ENCODE assay signal across 12 cellular contexts in genomic region chr1:185719021-185719420, GRCh38. TPM values are rescaled to one million over a fixed set of nuclear protein-coding genes. Genes with fewer than 3 reads are reported as not detected.
DNase-seq lines count a peak whose midpoint lies in the region; ATAC-seq, FAIRE-seq and TF ChIP-seq lines count a peak whose summit lies in the region.
"Had no signal": no experiment of that assay in that cellular context is flagged by ENCODE, and none has a peak within 500 bp of the region (broad histone marks: within the 10 kb centered on the region; RNA-seq: fewer than 3 reads in every experiment).

No MANE protein-coding gene starts in this region.

- 29% methylated on average over 4 of the region's 4 CpGs for WGBS in hepatocyte (ENCODE audit: low lambda C conversion rate, missing lambda C conversion rate)
- WGBS in aorta, 2 donors: 15 to 16% methylated on average over 4 of the region's 4 CpGs

- DNase-seq in cardiac muscle cell (ENCODE audit: low read depth in 1 of 2, low spot score in 1 of 2): peak; percentile 18 to 84
- DNase-seq in cardiac septum (ENCODE audit: low spot score): no peak
- DNase-seq in adipocyte (ENCODE audit: low read depth): peak; percentile 78
- DNase-seq in hepatocyte (ENCODE audit: low spot score): peak; percentile 25
- peak; percentile 65 to 69 for DNase-seq in aorta
- DNase-seq in activated T-cell treated with anti-CD3 and anti-CD28 coated beads, Interleukin-2, amount 50 U/mL, for 4 hours: no peak
- no peak for DNase-seq in stimulated activated naive CD4-positive, alpha-beta T cell (lab: John Stamatoyannopoulos, UW)
- DNase-seq in D721Med (ENCODE audit: insufficient read length, low spot score): no peak
- DNase-seq: activated CD4-positive, CD25-positive, alpha-beta regulatory T cell treated with anti-CD3 and anti-CD28 coated beads, Interleukin-2, amount 50 U/mL, for 72 hours; NCI-H1417 had no signal

- H3K27me3 ChIP-seq in cardiac muscle cell (no peaks in the 10 kb centered on the region), adipocyte (replicated peaks; ENCODE audit: control insufficient read depth, insufficient read depth, low read length) (no peaks in the 10 kb centered on the region), hepatocyte (no peaks in the 10 kb centered on the region), aorta (ENCODE audit: control insufficient read depth in 1 of 2, insufficient read depth in 2 of 2, low read length in 1 of 2) (no peaks in the 10 kb centered on the region)

- H3K79me2 ChIP-seq in hepatocyte: no peaks in the 10 kb centered on the region

- no peaks in the 10 kb centered on the region for H4K20me1 ChIP-seq in hepatocyte (ENCODE audit: insufficient read depth, poor library complexity, severe bottlenecking)

- H3K4me2 ChIP-seq in hepatocyte: no peak overlapping the region

- no peaks in the 10 kb centered on the region for H3K4me1 Mint-ChIP-seq in activated T-cell treated with anti-CD3 and anti-CD28 coated beads, Interleukin-2, amount 50 U/mL, for 4 hours (ENCODE audit: low read depth)

- TF ChIP-seq CTCF in cardiac muscle cell (IDR thresholded peaks at IDR 0.05; ENCODE audit: low read depth, low read length): peak; percentile 36
- peak; percentile 13 for TF ChIP-seq CTCF in hepatocyte (IDR thresholded peaks at IDR 0.05; ENCODE audit: poor library complexity)
- no peak for TF ChIP-seq CTCF in D721Med (IDR thresholded peaks at IDR 0.05; ENCODE audit: insufficient read depth, missing control alignments)

- no peaks in the 10 kb centered on the region for H3K36me3 Mint-ChIP-seq in activated T-cell treated with anti-CD3 and anti-CD28 coated beads, Interleukin-2, amount 50 U/mL, for 4 hours (ENCODE audit: insufficient read depth)
- H3K36me3 Mint-ChIP-seq: stimulated activated memory B cell treated with anti-CD40 and anti-IgM and Interleukin-4, amounts not matched to agents 10 μg/mL and 1 μg/mL and 100 μg/mL, for 72 hours had no signal

- no peaks in the 10 kb centered on the region for H3K4me1 ChIP-seq in cardiac muscle cell (ENCODE audit: low read depth)
- peaks cover 20% of the 10 kb centered on the region for H3K4me1 ChIP-seq in adipocyte (ENCODE audit: control insufficient read depth, insufficient read depth, low read length)
- no peaks in the 10 kb centered on the region for H3K4me1 ChIP-seq in hepatocyte (ENCODE audit: insufficient read depth)
- no peaks in the 10 kb centered on the region for H3K4me1 ChIP-seq in aorta (ENCODE audit: control insufficient read depth in 1 of 2, insufficient read depth in 2 of 2, low read length in 2 of 2)

- no peak overlapping the region for H3K27ac ChIP-seq in cardiac muscle cell
- no peak overlapping the region for H3K27ac ChIP-seq in hepatocyte
- peak overlapping the region; percentile 8 to 67 for H3K27ac ChIP-seq in aorta (ENCODE audit: low read depth in 1 of 2, low read length in 2 of 2)
- H3K27ac ChIP-seq: neutrophil had no signal

- peaks cover 3% of the 10 kb centered on the region for H3K9me3 Mint-ChIP-seq in activated T-cell treated with anti-CD3 and anti-CD28 coated beads, Interleukin-2, amount 50 U/mL, for 4 hours

- no peaks in the 10 kb centered on the region for H3K36me3 ChIP-seq in cardiac muscle cell
- no peaks in the 10 kb centered on the region for H3K36me3 ChIP-seq in adipocyte (ENCODE audit: control insufficient read depth, insufficient read depth, low read length, severe bottlenecking)
- no peaks in the 10 kb centered on the region for H3K36me3 ChIP-seq in hepatocyte (replicated peaks; ENCODE audit: insufficient read depth, low read depth)
- H3K36me3 ChIP-seq in aorta (ENCODE audit: control insufficient read depth in 1 of 2, insufficient read depth in 2 of 2, low read length in 1 of 2): no peaks in the 10 kb centered on the region
- H3K36me3 ChIP-seq: neutrophil had no signal

- H3K27me3 Mint-ChIP-seq in activated T-cell treated with anti-CD3 and anti-CD28 coated beads, Interleukin-2, amount 50 U/mL, for 4 hours (ENCODE audit: low read depth): peaks cover 17% of the 10 kb centered on the region

- H2AFZ ChIP-seq in hepatocyte: no peak overlapping the region

- H3K9ac ChIP-seq in adipocyte (ENCODE audit: low read length): no peak overlapping the region

- intact Hi-C loops in cardiac septum (cut with DNase I) (no loop called here), aorta (cut with DNase I) (no loop called here)

- no peaks in the 10 kb centered on the region for H3K9me2 ChIP-seq in hepatocyte (replicated peaks; ENCODE audit: insufficient read depth)

- FAIRE-seq in D721Med (lab: Jason Lieb, UNC): no peak

- H3K9me3 ChIP-seq in cardiac muscle cell (ENCODE audit: low read depth): no peaks in the 10 kb centered on the region
- no peaks in the 10 kb centered on the region for H3K9me3 ChIP-seq in adipocyte (ENCODE audit: control insufficient read depth, low read length)
- H3K9me3 ChIP-seq in hepatocyte (ENCODE audit: low read depth): no peaks in the 10 kb centered on the region
- H3K9me3 ChIP-seq in aorta (ENCODE audit: control insufficient read depth, low read length): no peaks in the 10 kb centered on the region
- H3K9me3 ChIP-seq: neutrophil had no signal

- H3K4me3 Mint-ChIP-seq in activated T-cell treated with anti-CD3 and anti-CD28 coated beads, Interleukin-2, amount 50 U/mL, for 4 hours: no peak overlapping the region
- H3K4me3 Mint-ChIP-seq: stimulated activated memory B cell treated with anti-CD40 and anti-IgM and Interleukin-4, amounts not matched to agents 10 μg/mL and 1 μg/mL and 100 μg/mL, for 72 hours had no signal

- H3K4me3 ChIP-seq in cardiac muscle cell: no peak overlapping the region
- no peak overlapping the region for H3K4me3 ChIP-seq in adipocyte (ENCODE audit: low read length)
- H3K4me3 ChIP-seq in hepatocyte: no peak overlapping the region
- H3K4me3 ChIP-seq in aorta (ENCODE audit: low read length in 2 of 2): no peak overlapping the region

- no peak for ATAC-seq in aorta (ENCODE audit: low FRiP score)
- ATAC-seq in activated T-cell treated with anti-CD3 and anti-CD28 coated beads, Interleukin-2, amount 50 U/mL, for 4 hours: no peak
- ATAC-seq: stimulated activated memory B cell treated with anti-CD40 and anti-IgM and Interleukin-4, amounts not matched to agents 10 μg/mL and 1 μg/mL and 100 μg/mL, for 72 hours had no signal

RNA-seq across cellular contexts. Expression of gene HMCN1, which starts 15.2 kb away (rescaled TPM):
- 19.2 and 28.5 TPM in 2 replicates for total RNA-seq in cardiac muscle cell
- polyA plus RNA-seq in cardiac muscle cell: 4.9 and 12.5 TPM in 2 replicates
- total RNA-seq in cardiac septum: 7.3 TPM
- 13.4 and 14.2 TPM in 2 replicates for total RNA-seq in hepatocyte
- polyA plus RNA-seq in hepatocyte: 2.0 and 2.3 TPM in 2 replicates
- total RNA-seq in aorta: 10 to 100 TPM; 24.2 to 93.6 TPM
- 10 to 100 TPM; 11.3 to 75.8 TPM for polyA plus RNA-seq in aorta
- total RNA-seq in activated T-cell treated with anti-CD3 and anti-CD28 coated beads, Interleukin-2, amount 50 U/mL, for 4 hours: under 1 TPM; under 0.01 to 0.03 (median 0.03) TPM

Comparison
In these comparisons a context has a peak if more than half of its experiments do, and no peak if none do; other contexts are left out.
1. DNase-seq: peak in cardiac muscle cell (2 of 2), adipocyte (single experiment), hepatocyte (single experiment) and aorta (2 of 2); none in cardiac septum (single experiment), activated T-cell treated with anti-CD3 and anti-CD28 coated beads, Interleukin-2, amount 50 U/mL, for 4 hours (single experiment), stimulated activated naive CD4-positive, alpha-beta T cell (0 of 6) and D721Med (single experiment).
2. H3K27ac ChIP-seq: peak in aorta (2 of 2); none in cardiac muscle cell (single experiment) and hepatocyte (single experiment).